ENCODE assay signal across 20 cellular contexts in genomic region chr16:27352026-27352425, GRCh38.
"Had no signal": no experiment of that assay in that cellular context is flagged by ENCODE, and none has a peak within 500 bp of the region (broad histone marks: within the 10 kb centered on the region; RNA-seq: fewer than 3 reads in every experiment).

No MANE protein-coding gene starts in this region.

- H3K9me3 ChIP-seq: gastroesophageal sphincter, thyroid gland, vagina had no signal

- H3K4me3 Mint-ChIP-seq: brain; central memory CD8-positive, alpha-beta T cell; neural progenitor cell had no signal

- H3K9me3 Mint-ChIP-seq: central memory CD8-positive, alpha-beta T cell; neural progenitor cell had no signal

- H3K36me3 Mint-ChIP-seq: brain had no signal

- H3K4me1 ChIP-seq: neural progenitor cell, thyroid gland, vagina had no signal

- H3K27ac ChIP-seq: epithelial cell of prostate, neural progenitor cell, SK-N-MC, thyroid gland, vagina had no signal

- ATAC-seq: activated CD4-positive, CD25-positive, alpha-beta regulatory T cell treated with anti-CD3 and anti-CD28 coated beads, Interleukin-2, amount 50 U/mL, for 24 hours; gastroesophageal sphincter; left ventricle myocardium superior had no signal

- DNase-seq: activated CD8-positive, alpha-beta memory T cell treated with anti-CD3 and anti-CD28 coated beads for 24 hours; amygdala; cortex of kidney; effector memory CD4-positive, alpha-beta T cell; kidney; left ventricle myocardium superior; mesendoderm; retina; stimulated activated CD4-positive, alpha-beta T cell treated with anti-CD3 and anti-CD28 coated beads, Interleukin-4, amount 100 ng/mL, for 1 hour; stimulated activated CD8-positive, alpha-beta memory T cell treated with anti-CD3 and anti-CD28 coated beads, Interleukin-4, amount 100 ng/mL, for 48 hours; T-helper 1 cell; thyroid gland had no signal

- H3K27ac Mint-ChIP-seq: brain, neural progenitor cell had no signal

- H3K27me3 Mint-ChIP-seq: central memory CD8-positive, alpha-beta T cell had no signal

- H3K27me3 ChIP-seq: gastroesophageal sphincter, neural progenitor cell, thyroid gland, vagina had no signal

- H3K36me3 ChIP-seq: neural progenitor cell had no signal

- H3K4me1 Mint-ChIP-seq: neural progenitor cell had no signal

- H3K4me3 ChIP-seq: gastroesophageal sphincter, neural progenitor cell, SK-N-MC, thyroid gland, vagina had no signal
